ENCODE assay signal across 10 cellular contexts in the genomic region with DNA sequence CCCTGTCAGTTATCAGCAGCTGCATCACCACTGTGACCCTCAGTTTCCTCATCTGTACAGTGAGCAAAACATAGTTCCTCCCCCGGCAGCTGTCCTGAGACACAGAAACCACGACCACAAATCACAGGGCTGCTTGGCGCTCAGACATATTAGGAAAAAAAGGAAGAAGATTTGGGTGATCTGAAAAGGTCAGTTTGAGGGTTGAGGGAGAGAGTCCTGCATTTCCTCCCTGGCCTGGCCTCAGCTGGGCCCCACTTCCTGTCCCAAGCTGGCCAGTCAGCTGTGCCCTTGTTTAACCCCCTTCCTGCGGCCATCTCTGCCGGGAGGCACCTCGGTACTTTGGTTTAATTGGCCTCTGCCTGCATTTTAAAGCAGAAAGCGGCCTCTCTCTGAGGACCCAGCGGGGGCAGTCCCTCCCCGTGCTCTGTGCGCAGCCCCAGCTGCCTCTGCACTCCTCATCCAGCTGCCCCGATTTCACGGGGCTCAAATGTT. TPM values are rescaled to one million over a fixed set of nuclear protein-coding genes. Genes with fewer than 3 reads are reported as not detected.
DNase-seq lines count a peak whose midpoint lies in the region; ATAC-seq and TF ChIP-seq lines count a peak whose summit lies in the region.
"Had no signal": no experiment of that assay in that cellular context is flagged by ENCODE, and none has a peak within 500 bp of the region (broad histone marks: within the 10 kb centered on the region; RNA-seq: fewer than 3 reads in every experiment).

No MANE protein-coding gene starts in this region.

- H3K9me3 ChIP-seq in breast epithelium (no peaks in the 10 kb centered on the region), mammary epithelial cell (replicated peaks; ENCODE audit: insufficient read depth, low read length) (no peaks in the 10 kb centered on the region), mucosa of rectum (ENCODE audit: control insufficient read depth in 2 of 2, low read length in 2 of 2) (no peaks in the 10 kb centered on the region), vagina (no peaks in the 10 kb centered on the region)
- H3K9me3 ChIP-seq in effector memory CD4-positive, alpha-beta T cell (ENCODE audit: control insufficient read depth, low read length): no peaks in the 10 kb centered on the region

- in situ Hi-C loops in mammary epithelial cell (cut with MboI; ENCODE audit: low sequenced_read_pairs in 2 of 2): loop anchor here in 1 of 2 donors (25.0 kb wide), 1 partner anchor 476 kb away; a partner anchor contains a TSS

- H4K20me1 ChIP-seq in mammary epithelial cell (ENCODE audit: insufficient read depth, low read length): no peaks in the 10 kb centered on the region

- no peak for ATAC-seq in GM21825 (IDR thresholded peaks at IDR 0.05; ENCODE audit: unreplicated experiment)

- H2AFZ ChIP-seq in mammary epithelial cell (ENCODE audit: low read depth, low read length): no peak overlapping the region

- no peaks in the 10 kb centered on the region for H3K79me2 ChIP-seq in mammary epithelial cell (ENCODE audit: insufficient read depth, low read length)

- intact Hi-C loops in breast epithelium (cut with DNase I; ENCODE audit: low total_unique reads) (no loop called here), mammary epithelial cell (cut with micrococcal nuclease) (no loop called here), vagina (cut with DNase I) (no loop called here)

- no peaks in the 10 kb centered on the region for H3K4me1 ChIP-seq in breast epithelium
- H3K4me1 ChIP-seq in mammary epithelial cell (ENCODE audit: insufficient read depth, low read length): peaks cover 7% of the 10 kb centered on the region
- H3K4me1 ChIP-seq in mucosa of rectum (ENCODE audit: control insufficient read depth in 2 of 2, insufficient read depth in 2 of 2, low read length in 2 of 2): peaks cover 10 to 13% of the 10 kb centered on the region in 2 donors
- peaks cover 25% of the 10 kb centered on the region for H3K4me1 ChIP-seq in vagina
- H3K4me1 ChIP-seq in effector memory CD4-positive, alpha-beta T cell (ENCODE audit: control insufficient read depth, insufficient read depth, low read length, poor library complexity, severe bottlenecking): no peaks in the 10 kb centered on the region

- no TSS peak for BruUV-seq in mammary epithelial cell (replicated peaks; lab: Mats Ljungman, UMichigan)

- dilution Hi-C loops in mammary epithelial cell (cut with HindIII; ENCODE audit: low sequenced_read_pairs): no loop called here

- TF ChIP-seq POLR2A in breast epithelium (IDR thresholded peaks at IDR 0.05): no peak
- no peak for TF ChIP-seq POLR2A in vagina (IDR thresholded peaks at IDR 0.05)

- H3K4me3 ChIP-seq in breast epithelium (peak overlapping the region; percentile 0 to 17 (median 7)), mammary epithelial cell (replicated peaks in 1 of 3; ENCODE audit: insufficient read depth in 1 of 3, low read depth in 2 of 3, low read length in 3 of 3) (no peak overlapping the region), coronary artery (peak overlapping the region; percentile 66), mucosa of rectum (ENCODE audit: low read length in 2 of 2) (peak overlapping the region; percentile 6 to 44), vagina (no peak overlapping the region)
- no peak overlapping the region for H3K4me3 ChIP-seq in effector memory CD4-positive, alpha-beta T cell (ENCODE audit: insufficient read depth, low read depth, low read length, poor library complexity, severe bottlenecking)

- 88% methylated on average over 3 of the region's 12 CpGs for WGBS in mammary epithelial cell (ENCODE audit: low coverage, missing lambda C conversion rate)

- no peaks in the 10 kb centered on the region for H3K27me3 ChIP-seq in breast epithelium
- no peaks in the 10 kb centered on the region for H3K27me3 ChIP-seq in mammary epithelial cell (ENCODE audit: insufficient read depth, low read length)
- H3K27me3 ChIP-seq in mucosa of rectum (ENCODE audit: control insufficient read depth in 2 of 2, insufficient read depth in 2 of 2, low read length in 2 of 2): peaks cover 0 to 3% of the 10 kb centered on the region in 2 donors
- no peaks in the 10 kb centered on the region for H3K27me3 ChIP-seq in vagina
- no peaks in the 10 kb centered on the region for H3K27me3 ChIP-seq in effector memory CD4-positive, alpha-beta T cell (replicated peaks; ENCODE audit: control insufficient read depth, insufficient read depth, low read length, poor library complexity, severe bottlenecking)

- H3K4me2 ChIP-seq in mammary epithelial cell (ENCODE audit: insufficient read depth, low read depth, low read length): no peak overlapping the region

- peak in 1 of 2 donors; percentile 43 for DNase-seq in breast epithelium (ENCODE audit: low spot score in 2 of 2)
- no peak for DNase-seq in mammary epithelial cell
- DNase-seq in coronary artery (ENCODE audit: low spot score): no peak
- DNase-seq in vagina (ENCODE audit: extremely low spot score in 2 of 2): no peak
- no peak for DNase-seq in activated CD4-positive, alpha-beta T cell treated with anti-CD3 and anti-CD28 coated beads, Interleukin-2, amount 50 U/mL, for 1 hour
- no peak for DNase-seq in effector memory CD4-positive, alpha-beta T cell

- TF ChIP-seq CTCF in breast epithelium (IDR thresholded peaks at IDR 0.05) (no peak), mammary epithelial cell (conservative IDR thresholded peaks at IDR 0.05 in 1 of 2, IDR thresholded peaks at IDR 0.05 in 1 of 2; ENCODE audit: extremely low read depth in 1 of 2, insufficient read depth in 1 of 2, low read depth in 1 of 2, low read length in 2 of 2) (no peak), coronary artery (IDR thresholded peaks at IDR 0.05) (no peak), vagina (IDR thresholded peaks at IDR 0.05) (no peak)

- H3K9ac ChIP-seq in mammary epithelial cell (ENCODE audit: insufficient read depth, low read length) (no peak overlapping the region), mucosa of rectum (ENCODE audit: low read depth in 1 of 2, low read length in 2 of 2) (no peak overlapping the region)

- H3K36me3 ChIP-seq in breast epithelium: no peaks in the 10 kb centered on the region
- H3K36me3 ChIP-seq in mammary epithelial cell (ENCODE audit: insufficient read depth, low read length): no peaks in the 10 kb centered on the region
- H3K36me3 ChIP-seq in mucosa of rectum (ENCODE audit: control insufficient read depth in 2 of 2, insufficient read depth in 2 of 2, low read length in 2 of 2): no peaks in the 10 kb centered on the region
- H3K36me3 ChIP-seq in vagina: no peaks in the 10 kb centered on the region
- H3K36me3 ChIP-seq in effector memory CD4-positive, alpha-beta T cell (ENCODE audit: control insufficient read depth, insufficient read depth, low read length): no peaks in the 10 kb centered on the region

- H3K27ac ChIP-seq in breast epithelium (peak overlapping the region; percentile 76 to 83), mammary epithelial cell (ENCODE audit: insufficient read depth, low read depth, low read length) (no peak overlapping the region), coronary artery (peak overlapping the region; percentile 51 to 86), mucosa of rectum (ENCODE audit: low read depth in 2 of 2, low read length in 2 of 2) (peak overlapping the region; percentile 63 to 84), vagina (peak overlapping the region; percentile 81)
- no peak overlapping the region for H3K27ac ChIP-seq in effector memory CD4-positive, alpha-beta T cell (ENCODE audit: insufficient read depth, low read length, poor library complexity, severe bottlenecking)
- H3K27ac ChIP-seq: epithelial cell of prostate had no signal

- CTCF ChIA-PET in mammary epithelial cell (lab: Charles Lee; ENCODE audit: low non-redundant PET): no interaction called here

RNA-seq across cellular contexts. Expression of a gene that starts 24.0 kb away (rescaled TPM):
- not detected for total RNA-seq in breast epithelium
- total RNA-seq in mammary epithelial cell: not detected
- polyA plus RNA-seq in mammary epithelial cell: not detected
- not detected for polyA minus RNA-seq in mammary epithelial cell
- total RNA-seq in vagina: not detected
- total RNA-seq: pulmonary artery endothelial cell had no signal

Comparison
In these comparisons a context has a peak if more than half of its experiments do, and no peak if none do; other contexts are left out.
1. H3K27ac ChIP-seq: peak in breast epithelium (2 of 2), coronary artery (2 of 2), mucosa of rectum (2 of 2) and vagina (single experiment); none in mammary epithelial cell (single experiment) and effector memory CD4-positive, alpha-beta T cell (single experiment).
2. H3K4me3 ChIP-seq: peak in breast epithelium (3 of 3), coronary artery (single experiment) and mucosa of rectum (2 of 2); none in mammary epithelial cell (0 of 3), vagina (0 of 2) and effector memory CD4-positive, alpha-beta T cell (single experiment).